Comparison of ENCODE assay signal across 14 cellular contexts in genomic region chr10:103691267-103691666, GRCh38.
DNase-seq lines count a peak whose midpoint lies in the region; ATAC-seq and TF ChIP-seq lines count a peak whose summit lies in the region.
"Had no signal": no experiment of that assay in that cellular context is flagged by ENCODE, and none has a peak within 500 bp of the region (broad histone marks: within the 10 kb centered on the region; RNA-seq: fewer than 3 reads in every experiment).

No MANE protein-coding gene starts in this region.

- H3K36me3 Mint-ChIP-seq in activated T-cell treated with anti-CD3 and anti-CD28 coated beads, Interleukin-2, amount 50 U/mL, for 4 hours (ENCODE audit: insufficient read depth) = no peaks in the 10 kb centered on the region
- peaks cover 4% of the 10 kb centered on the region for H3K36me3 Mint-ChIP-seq in effector memory CD8-positive, alpha-beta T cell (ENCODE audit: insufficient read depth)

- TF ChIP-seq CTCF in MM.1S (IDR thresholded peaks at IDR 0.05; ENCODE audit: low read length) (no peak), mucosa of descending colon (IDR thresholded peaks at IDR 0.05) (no peak)

- H3K27ac ChIP-seq in MM.1S (ENCODE audit: low read length) (no peak overlapping the region), substantia nigra (ENCODE audit: low read depth, low read length, poor library complexity, severe bottlenecking) (peak overlapping the region; percentile 87)

- H3K4me3 ChIP-seq in MM.1S (ENCODE audit: low read length) = peak overlapping the region; percentile 86; the same call in 1 of the 2 replicates
- H3K4me3 ChIP-seq in mucosa of descending colon = no peak overlapping the region
- H3K4me3 ChIP-seq: adrenal gland had no signal

- H3K9me3 Mint-ChIP-seq in activated T-cell treated with anti-CD3 and anti-CD28 coated beads, Interleukin-2, amount 50 U/mL, for 4 hours = no peaks in the 10 kb centered on the region
- H3K9me3 Mint-ChIP-seq in effector memory CD8-positive, alpha-beta T cell = no peaks in the 10 kb centered on the region

- H3K27me3 ChIP-seq in MM.1S (replicated peaks; ENCODE audit: insufficient read depth, low read length) = no peaks in the 10 kb centered on the region
- H3K27me3 ChIP-seq: adrenal gland had no signal

- no peaks in the 10 kb centered on the region for H3K36me3 ChIP-seq in MM.1S (replicated peaks; ENCODE audit: insufficient read depth, low read length)
- no peaks in the 10 kb centered on the region for H3K36me3 ChIP-seq in mucosa of descending colon (ENCODE audit: low read depth)
- H3K36me3 ChIP-seq: adrenal gland had no signal

- H3K27ac Mint-ChIP-seq in effector memory CD8-positive, alpha-beta T cell = peak overlapping the region in 1 of 2 donors; percentile 3

- no peak overlapping the region for H2AFZ ChIP-seq in MM.1S (ENCODE audit: low read length)

- H3K4me1 Mint-ChIP-seq in activated T-cell treated with anti-CD3 and anti-CD28 coated beads, Interleukin-2, amount 50 U/mL, for 4 hours (ENCODE audit: low read depth) = peaks cover 19% of the 10 kb centered on the region
- peaks cover 13 to 19% of the 10 kb centered on the region in 2 donors for H3K4me1 Mint-ChIP-seq in effector memory CD8-positive, alpha-beta T cell (ENCODE audit: low read depth in 2 of 2)

- intact Hi-C loops in mucosa of descending colon (cut with DNase I, micrococcal nuclease) = no loop called here

- H3K9me2 ChIP-seq in MM.1S (replicated peaks; ENCODE audit: insufficient read depth, low read length) = no peaks in the 10 kb centered on the region

- H3K9me3 ChIP-seq in MM.1S (replicated peaks; ENCODE audit: insufficient read depth, low read length) (no peaks in the 10 kb centered on the region), mucosa of descending colon (no peaks in the 10 kb centered on the region)
- H3K9me3 ChIP-seq: adrenal gland had no signal

- H3K4me2 ChIP-seq in MM.1S (ENCODE audit: low read depth, low read length) = peak overlapping the region; percentile 96

- H3K4me1 ChIP-seq in MM.1S (ENCODE audit: low read length) = peaks cover 19% of the 10 kb centered on the region
- H3K4me1 ChIP-seq in mucosa of descending colon (ENCODE audit: low read depth) = peaks cover 43% of the 10 kb centered on the region

- H3K79me2 ChIP-seq in MM.1S (ENCODE audit: low read length) = peaks cover 38% of the 10 kb centered on the region

- no peaks in the 10 kb centered on the region for H3F3A ChIP-seq in MM.1S (ENCODE audit: insufficient read depth, low read length)

- H4K20me1 ChIP-seq in MM.1S (ENCODE audit: insufficient read depth, low read length) = no peaks in the 10 kb centered on the region

- H3K27me3 Mint-ChIP-seq in activated T-cell treated with anti-CD3 and anti-CD28 coated beads, Interleukin-2, amount 50 U/mL, for 4 hours (ENCODE audit: low read depth) = peaks cover 2% of the 10 kb centered on the region
- H3K27me3 Mint-ChIP-seq in effector memory CD8-positive, alpha-beta T cell = no peaks in the 10 kb centered on the region

- H3K4me3 Mint-ChIP-seq in activated T-cell treated with anti-CD3 and anti-CD28 coated beads, Interleukin-2, amount 50 U/mL, for 4 hours = peak overlapping the region; percentile 63
- H3K4me3 Mint-ChIP-seq in effector memory CD8-positive, alpha-beta T cell = peak overlapping the region; percentile 4 to 9

- no peak for DNase-seq in activated T-cell treated with anti-CD3 and anti-CD28 coated beads, Interleukin-2, amount 50 U/mL, for 4 hours
- DNase-seq in activated T-cell treated with anti-CD3 and anti-CD28 coated beads, Interleukin-2, amount 50 U/mL, for 48 hours = no peak
- no peak for DNase-seq in MM.1S
- no peak for DNase-seq in effector memory CD8-positive, alpha-beta T cell
- no peak for DNase-seq in substantia nigra (lab: John Stamatoyannopoulos, UW)
- DNase-seq in mucosa of descending colon = no peak
- no peak for DNase-seq in stimulated activated CD4-positive, alpha-beta T cell treated with anti-CD3 and anti-CD28 coated beads, Interleukin-2, amount 100 ng/mL, for 48 hours
- DNase-seq in left lobe of liver (ENCODE audit: low spot score) = no peak
- DNase-seq: adrenal gland; H7; kidney; NCI-H1436 treated with DMSO at 0.1 percent for 48 hours; stimulated activated CD4-positive, alpha-beta T cell treated with anti-CD3 and anti-CD28 coated beads, Interleukin-1b, Interleukin-23, amount 100 ng/mL, for 48 hours had no signal

- H3K9ac ChIP-seq in MM.1S (ENCODE audit: low read length) = no peak overlapping the region

- ATAC-seq in activated T-cell treated with anti-CD3 and anti-CD28 coated beads, Interleukin-2, amount 50 U/mL, for 4 hours = no peak
- no peak for ATAC-seq in effector memory CD8-positive, alpha-beta T cell (replicated peaks)
- ATAC-seq in mucosa of descending colon (no peak), left lobe of liver (no peak)
- ATAC-seq: esophagus mucosa had no signal
